Comparison of ENCODE assay signal across 21 cellular contexts in genomic region chr10:90218846-90219245, GRCh38.
DNase-seq lines count a peak whose midpoint lies in the region; ATAC-seq and TF ChIP-seq lines count a peak whose summit lies in the region.
"Had no signal": no experiment of that assay in that cellular context is flagged by ENCODE, and none has a peak within 500 bp of the region (broad histone marks: within the 10 kb centered on the region; RNA-seq: fewer than 3 reads in every experiment).

No MANE protein-coding gene starts in this region.

- H2AK5ac ChIP-seq in mesenchymal stem cell (ENCODE audit: low read length, severe bottlenecking) = no peak overlapping the region

- H2BK12ac ChIP-seq in mesenchymal stem cell (ENCODE audit: low read length in 2 of 2) = no peak overlapping the region

- no peak overlapping the region for H2BK5ac ChIP-seq in mesenchymal stem cell (ENCODE audit: low read depth, low read length, poor library complexity, severe bottlenecking)

- H3K9ac ChIP-seq in mesenchymal stem cell (ENCODE audit: low read length) = no peak overlapping the region
- H3K9ac ChIP-seq: BLaER1 treated with 17β-estradiol and CSF1 and Interleukin-3, amounts not matched to agents 10 nM and 100 nM had no signal

- no peaks in the 10 kb centered on the region for H3K27me3 ChIP-seq in mesenchymal stem cell (ENCODE audit: control insufficient read depth in 1 of 2, insufficient read depth in 1 of 2, low read length in 2 of 2)
- H3K27me3 ChIP-seq: BE2C; BLaER1 treated with 17β-estradiol and CSF1 and Interleukin-3, amounts not matched to agents 10 nM and 100 nM had no signal

- peaks cover 2% of the 10 kb centered on the region for H3K4me1 ChIP-seq in mesenchymal stem cell (ENCODE audit: control insufficient read depth, insufficient read depth, low read depth, low read length)
- H3K4me1 ChIP-seq: A549; BE2C; BLaER1 treated with 17β-estradiol and CSF1 and Interleukin-3, amounts not matched to agents 10 nM and 100 nM had no signal

- no peak overlapping the region for H3K4ac ChIP-seq in mesenchymal stem cell (ENCODE audit: low read depth in 1 of 2, low read length in 2 of 2)

- H3K4me2 ChIP-seq in mesenchymal stem cell (ENCODE audit: low read length, poor library complexity, severe bottlenecking) = no peak overlapping the region
- H3K4me2 ChIP-seq: A549; BLaER1 treated with 17β-estradiol and CSF1 and Interleukin-3, amounts not matched to agents 10 nM and 100 nM; GM23338 had no signal

- no peak overlapping the region for H2AFZ ChIP-seq in mesenchymal stem cell (ENCODE audit: low read depth, low read length)
- H2AFZ ChIP-seq: GM23338 had no signal

- DNase-seq in amniotic epithelial cell (ENCODE audit: low read depth) (peak; percentile 73), epithelial cell of esophagus (ENCODE audit: low read depth) (peak; percentile 39), retinal pigment epithelial cell (ENCODE audit: low read depth) (peak; percentile 22), mesenchymal stem cell (no peak)
- DNase-seq in activated CD4-positive, alpha-beta T cell treated with anti-CD3 and anti-CD28 coated beads, Interleukin-2, amount 50 U/mL, for 48 hours = no peak
- DNase-seq: 8988T; ACHN; AML-193; BE2C; Calu3; CD4-positive, alpha-beta T cell; CD8-positive, alpha-beta memory T cell; DMS53; DMS79 treated with DMSO at 0.1 percent for 48 hours; GF-D8; H9 had no signal

- H3K14ac ChIP-seq in mesenchymal stem cell (ENCODE audit: low read length in 2 of 2) = no peak overlapping the region

- H3K23ac ChIP-seq in mesenchymal stem cell (ENCODE audit: low read length in 2 of 2) = no peak overlapping the region

- TF ChIP-seq CTCF in epithelial cell of esophagus (IDR thresholded peaks at IDR 0.05; ENCODE audit: insufficient read depth, low read depth, low read length, missing control alignments) = no peak
- no peak for TF ChIP-seq CTCF in retinal pigment epithelial cell (conservative IDR thresholded peaks at IDR 0.05; ENCODE audit: low read depth, low read length)

- no peak overlapping the region for H4K8ac ChIP-seq in mesenchymal stem cell (ENCODE audit: low read length)

- H3K79me1 ChIP-seq in mesenchymal stem cell (replicated peaks; ENCODE audit: low read length, poor library complexity, severe bottlenecking) = no peaks in the 10 kb centered on the region

- H3K4me3 ChIP-seq in epithelial cell of esophagus (ENCODE audit: low read length) = no peak overlapping the region
- no peak overlapping the region for H3K4me3 ChIP-seq in retinal pigment epithelial cell (ENCODE audit: low read length)
- H3K4me3 ChIP-seq in mesenchymal stem cell (ENCODE audit: insufficient read depth in 1 of 2, low read depth in 1 of 2, low read length in 2 of 2) = no peak overlapping the region
- H3K4me3 ChIP-seq: A549; BLaER1 treated with 17β-estradiol and CSF1 and Interleukin-3, amounts not matched to agents 10 nM and 100 nM; GM23338 had no signal

- H3K18ac ChIP-seq in mesenchymal stem cell (ENCODE audit: low read depth in 1 of 2, low read length in 2 of 2) = no peak overlapping the region

- no peaks in the 10 kb centered on the region for H3K9me3 ChIP-seq in mesenchymal stem cell (ENCODE audit: control insufficient read depth, low read length)
- H3K9me3 ChIP-seq: A549, BE2C had no signal

- H2BK15ac ChIP-seq in mesenchymal stem cell (ENCODE audit: low read depth, poor library complexity, severe bottlenecking) = no peak overlapping the region

- no peak for ATAC-seq in GM21526 (IDR thresholded peaks at IDR 0.05; ENCODE audit: low FRiP score, unreplicated experiment)
- ATAC-seq: A549, GM23338, HCT116 had no signal

- H3K27ac ChIP-seq in mesenchymal stem cell (ENCODE audit: low read length, poor library complexity, severe bottlenecking) = no peak overlapping the region
- H3K27ac ChIP-seq: A549; BLaER1 treated with 17β-estradiol and CSF1 and Interleukin-3, amounts not matched to agents 10 nM and 100 nM had no signal

- no peaks in the 10 kb centered on the region for H3K36me3 ChIP-seq in mesenchymal stem cell (ENCODE audit: control insufficient read depth in 1 of 2, insufficient read depth in 2 of 2, low read depth in 1 of 2, low read length in 2 of 2)
- H3K36me3 ChIP-seq: BE2C had no signal

- H4K91ac ChIP-seq in mesenchymal stem cell (ENCODE audit: low read length) = no peak overlapping the region

- H2BK120ac ChIP-seq in mesenchymal stem cell (ENCODE audit: low read depth, low read length) = no peak overlapping the region

Comparison
In these comparisons a context has a peak if more than half of its experiments do, and no peak if none do; other contexts are left out.
1. DNase-seq: peak in amniotic epithelial cell (single experiment), epithelial cell of esophagus (single experiment) and retinal pigment epithelial cell (single experiment); none in mesenchymal stem cell (single experiment) and activated CD4-positive, alpha-beta T cell treated with anti-CD3 and anti-CD28 coated beads, Interleukin-2, amount 50 U/mL, for 48 hours (0 of 2).